ENCODE assay signal across 8 cellular contexts in the genomic region with DNA sequence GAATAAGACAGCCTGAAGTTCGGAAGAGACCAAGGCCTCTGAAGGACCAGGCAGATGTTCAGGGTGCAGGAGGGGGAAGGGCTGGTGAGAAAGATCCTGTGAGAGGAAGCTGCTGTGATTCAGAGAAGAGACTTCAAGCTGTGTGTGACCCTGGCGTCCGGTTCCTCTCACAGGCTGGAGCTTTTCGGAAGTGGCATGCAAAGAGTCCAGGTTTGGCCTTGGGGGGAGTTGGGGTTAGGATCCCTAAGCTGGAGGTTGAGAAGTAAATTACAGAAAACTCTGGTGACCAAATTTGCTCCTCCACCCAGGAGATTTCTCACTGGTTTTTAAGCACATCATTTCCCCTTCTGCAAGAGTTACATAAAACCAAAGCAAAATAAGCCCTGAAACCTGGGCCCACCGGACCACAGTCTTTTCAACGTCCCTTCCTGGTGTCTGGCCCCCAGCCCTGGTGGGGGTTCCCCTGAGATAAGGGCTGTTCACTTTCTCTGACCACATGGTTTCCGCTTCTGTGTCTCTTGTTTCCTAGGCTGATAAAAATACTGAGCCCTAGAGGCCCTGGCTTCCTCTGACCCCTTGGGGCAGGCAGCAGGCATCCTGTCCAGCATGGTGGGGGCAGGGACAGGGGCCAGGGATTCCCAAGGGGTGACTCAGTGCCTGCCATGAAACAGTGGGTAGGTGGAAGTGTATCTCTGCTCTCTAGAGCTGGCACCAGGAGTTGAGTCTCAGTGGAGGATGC. TPM values are rescaled to one million over a fixed set of nuclear protein-coding genes. Genes with fewer than 3 reads are reported as not detected.
DNase-seq lines count a peak whose midpoint lies in the region; ATAC-seq and TF ChIP-seq lines count a peak whose summit lies in the region.

No MANE protein-coding gene starts in this region.

- H3K36me3 ChIP-seq in gastroesophageal sphincter: peaks cover 0 to 62% of the 10 kb centered on the region in 2 donors

- H3K4me1 ChIP-seq in gastroesophageal sphincter: peaks cover 0 to 39% (median 0%) of the 10 kb centered on the region in 3 donors

- peak overlapping the region in 3 of 4 donors; percentile 48 to 64 (median 56) for H3K27ac ChIP-seq in gastroesophageal sphincter

- H3K9me3 ChIP-seq in gastroesophageal sphincter: no peaks in the 10 kb centered on the region

- peak overlapping the region; percentile 21; the same call in 1 of the 2 replicates for H3K4me3 ChIP-seq in GM08714 (ENCODE audit: low read length)
- no peak overlapping the region for H3K4me3 ChIP-seq in gastroesophageal sphincter

- TF ChIP-seq POLR2A in gastroesophageal sphincter (IDR thresholded peaks at IDR 0.05): no peak

- no peaks in the 10 kb centered on the region for H3K27me3 ChIP-seq in gastroesophageal sphincter

- 66 to 79% methylated on average over 6 to 7 of the region's 7 CpGs for WGBS in gastroesophageal sphincter (ENCODE audit: low coverage in 1 of 2), 2 donors

- intact Hi-C loops in posterior vena cava (cut with DNase I): no loop called here

- no peak for TF ChIP-seq EP300 in gastroesophageal sphincter (IDR thresholded peaks at IDR 0.05)

- DNase-seq in KG1 (lab: John Stamatoyannopoulos, UW) (peak; percentile 52), posterior vena cava (ENCODE audit: low spot score) (peak; percentile 86), SHP77 treated with DMSO at 0.1 percent for 48 hours (lab: John Stamatoyannopoulos, UW) (no peak), cerebellar cortex (ENCODE audit: low spot score) (no peak)
- DNase-seq in activated CD8-positive, alpha-beta memory T cell treated with anti-CD3 and anti-CD28 coated beads, Interleukin-2, amount 50 U/mL, for 48 hours: peak; percentile 77

- TF ChIP-seq CTCF in gastroesophageal sphincter (IDR thresholded peaks at IDR 0.05): no peak

- ATAC-seq in GM21717 (IDR thresholded peaks at IDR 0.05; ENCODE audit: unreplicated experiment) (peak; percentile 34), gastroesophageal sphincter (peak; percentile 70)

RNA-seq across cellular contexts. Expression of a gene that starts 12.0 kb away (rescaled TPM):
- total RNA-seq in gastroesophageal sphincter: not detected
- not detected for total RNA-seq in posterior vena cava

RNA-seq across cellular contexts. Expression of a gene that starts 12.7 kb away (rescaled TPM):
- total RNA-seq in gastroesophageal sphincter (10 to 100 TPM; 21.3 to 44.2 (median 28.5) TPM), posterior vena cava (10 to 100 TPM; 12.0 to 13.2 TPM)

RNA-seq across cellular contexts. Expression of a gene that starts 13.7 kb away (rescaled TPM):
- total RNA-seq in gastroesophageal sphincter (1 to 10 TPM; 1.3 to 5.7 (median 2.9) TPM), posterior vena cava (1 to 10 TPM in 1 of 2 donors, under 1 TPM in 1; 0.43 to 1.2 TPM)

RNA-seq across cellular contexts. Expression of a gene that starts 15.2 kb away (rescaled TPM):
- total RNA-seq in gastroesophageal sphincter (under 1 TPM in 1 of 4 donors, not detected in 3; 0.81 TPM), posterior vena cava (under 1 TPM; 0.81 to 0.93 TPM)

RNA-seq across cellular contexts. Expression of a gene that starts 18.3 kb away (rescaled TPM):
- total RNA-seq in gastroesophageal sphincter (100 to 1,000 TPM; 125 to 327 (median 217) TPM), posterior vena cava (100 to 1,000 TPM; 165 to 180 TPM)

Comparison
In these comparisons a context has a peak if more than half of its experiments do, and no peak if none do; other contexts are left out.
1. DNase-seq: peak in KG1 (single experiment), activated CD8-positive, alpha-beta memory T cell treated with anti-CD3 and anti-CD28 coated beads, Interleukin-2, amount 50 U/mL, for 48 hours (single experiment) and posterior vena cava (single experiment); none in SHP77 treated with DMSO at 0.1 percent for 48 hours (single experiment) and cerebellar cortex (single experiment).